Comparison of ENCODE assay signal across 34 cellular contexts in the genomic region with DNA sequence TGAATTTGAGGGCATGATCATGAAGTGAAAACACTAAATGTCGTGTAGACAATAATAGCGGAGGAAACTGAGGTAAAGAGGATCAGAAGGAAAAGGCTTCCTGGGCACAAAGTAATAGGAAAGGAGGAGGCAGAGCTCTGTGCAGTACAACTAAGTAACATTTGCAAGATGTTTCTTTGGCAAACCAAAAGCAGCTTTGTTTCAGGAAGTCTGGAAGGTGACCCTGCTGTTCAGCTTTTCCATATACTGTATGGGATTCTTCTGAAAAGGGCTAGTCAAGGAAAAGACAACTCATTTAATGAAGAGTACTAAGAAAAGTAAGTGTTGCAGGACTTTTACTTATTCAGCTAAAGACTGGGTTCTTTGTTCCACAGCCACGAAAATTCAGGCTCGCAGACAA.
"Had no signal": no experiment of that assay in that cellular context is flagged by ENCODE, and none has a peak within 500 bp of the region (broad histone marks: within the 10 kb centered on the region; RNA-seq: fewer than 3 reads in every experiment).

No MANE protein-coding gene starts in this region.

- H3K9me3 ChIP-seq: adrenal gland, gastrocnemius medialis had no signal

- H3K27ac ChIP-seq: adrenal gland, body of pancreas, esophagus muscularis mucosa, foreskin keratinocyte, gastrocnemius medialis had no signal

- H3K27me3 Mint-ChIP-seq: activated CD4-positive, alpha-beta memory T cell treated with anti-CD3 and anti-CD28 coated beads for 36 hours; activated CD4-positive, alpha-beta T cell treated with anti-CD3 and anti-CD28 coated beads for 36 hours; activated CD4-positive, alpha-beta T cell treated with anti-CD3 and anti-CD28 coated beads, Interleukin-2, amount 10 ng/mL, durations not matched to agents 24 days and 14 days; activated CD8-positive, alpha-beta memory T cell treated with anti-CD3 and anti-CD28 coated beads, Interleukin-2, amount 10 ng/mL, durations not matched to agents 7 days and 5 days; activated naive CD4-positive, alpha-beta T cell treated with anti-CD3 and anti-CD28 coated beads, Interleukin-2, amount 50 U/mL, for 24 hours; activated naive CD8-positive, alpha-beta T cell treated with anti-CD3 and anti-CD28 coated beads for 36 hours; activated naive CD8-positive, alpha-beta T cell treated with anti-CD3 and anti-CD28 coated beads, Interleukin-2, amount 50 U/mL, for 24 hours; T-helper 17 cell had no signal

- DNase-seq: activated CD4-positive, alpha-beta memory T cell treated with anti-CD3 and anti-CD28 coated beads for 36 hours; activated CD4-positive, alpha-beta T cell treated with anti-CD3 and anti-CD28 coated beads for 36 hours; activated CD4-positive, alpha-beta T cell treated with anti-CD3 and anti-CD28 coated beads, Interleukin-2, amount 10 ng/mL, durations not matched to agents 24 days and 14 days; activated CD4-positive, CD25-positive, alpha-beta regulatory T cell; activated CD4-positive, CD25-positive, alpha-beta regulatory T cell treated with anti-CD3 and anti-CD28 coated beads, Interleukin-2, amount 50 U/mL, for 72 hours; activated CD8-positive, alpha-beta memory T cell treated with anti-CD3 and anti-CD28 coated beads, Interleukin-2, amount 10 ng/mL, durations not matched to agents 7 days and 5 days; activated CD8-positive, alpha-beta memory T cell treated with anti-CD3 and anti-CD28 coated beads, Interleukin-2, amount 50 U/mL, for 4 hours; activated CD8-positive, alpha-beta T cell treated with anti-CD3 and anti-CD28 coated beads, Interleukin-2, amount 10 ng/mL, durations not matched to agents 7 days and 5 days; activated effector memory CD4-positive, alpha-beta T cell treated with anti-CD3 and anti-CD28 coated beads, Interleukin-2, amount 50 U/mL, for 16 hours; activated naive CD4-positive, alpha-beta T cell treated with anti-CD3 and anti-CD28 coated beads for 36 hours; activated naive CD8-positive, alpha-beta T cell treated with anti-CD3 and anti-CD28 coated beads for 36 hours; activated naive CD8-positive, alpha-beta T cell treated with anti-CD3 and anti-CD28 coated beads, Interleukin-2, amount 50 U/mL, for 24 hours; activated T-cell treated with anti-CD3 and anti-CD28 coated beads, Interleukin-2, amount 50 U/mL, for 1 hour; activated T-cell treated with anti-CD3 and anti-CD28 coated beads, Interleukin-2, amount 50 U/mL, for 48 hours; adrenal gland; amygdala; aorta; body of pancreas; caudate nucleus; cortex of kidney; effector CD8-positive, alpha-beta T cell; erythroblast; foreskin keratinocyte; gastrocnemius medialis; T-helper 1 cell; T-helper 17 cell; T1000 had no signal

- H3K27me3 ChIP-seq: adrenal gland, body of pancreas, esophagus muscularis mucosa, foreskin keratinocyte, gastrocnemius medialis had no signal

- FAIRE-seq: colon, endometrium had no signal

- H3K4me1 ChIP-seq: adrenal gland, body of pancreas, esophagus muscularis mucosa, foreskin keratinocyte, gastrocnemius medialis had no signal

- H3K9me3 Mint-ChIP-seq: activated naive CD4-positive, alpha-beta T cell treated with anti-CD3 and anti-CD28 coated beads for 36 hours; activated naive CD4-positive, alpha-beta T cell treated with anti-CD3 and anti-CD28 coated beads, Interleukin-2, amount 50 U/mL, for 24 hours had no signal

- H3K4me3 ChIP-seq: adrenal gland, body of pancreas, esophagus muscularis mucosa, gastrocnemius medialis had no signal

- H3K4me1 Mint-ChIP-seq: activated CD4-positive, alpha-beta T cell treated with anti-CD3 and anti-CD28 coated beads for 36 hours; activated CD4-positive, alpha-beta T cell treated with anti-CD3 and anti-CD28 coated beads, Interleukin-2, amount 10 ng/mL, durations not matched to agents 24 days and 14 days; activated CD8-positive, alpha-beta memory T cell treated with anti-CD3 and anti-CD28 coated beads, Interleukin-2, amount 10 ng/mL, durations not matched to agents 7 days and 5 days; activated naive CD4-positive, alpha-beta T cell treated with anti-CD3 and anti-CD28 coated beads, Interleukin-2, amount 50 U/mL, for 24 hours; activated naive CD8-positive, alpha-beta T cell treated with anti-CD3 and anti-CD28 coated beads for 36 hours; activated naive CD8-positive, alpha-beta T cell treated with anti-CD3 and anti-CD28 coated beads, Interleukin-2, amount 50 U/mL, for 24 hours; T-helper 17 cell had no signal

- H3K4me3 Mint-ChIP-seq: activated CD4-positive, alpha-beta memory T cell treated with anti-CD3 and anti-CD28 coated beads for 36 hours; activated CD4-positive, alpha-beta T cell treated with anti-CD3 and anti-CD28 coated beads for 36 hours; activated CD4-positive, alpha-beta T cell treated with anti-CD3 and anti-CD28 coated beads, Interleukin-2, amount 10 ng/mL, durations not matched to agents 24 days and 14 days; activated CD8-positive, alpha-beta memory T cell treated with anti-CD3 and anti-CD28 coated beads, Interleukin-2, amount 10 ng/mL, durations not matched to agents 7 days and 5 days; activated CD8-positive, alpha-beta T cell treated with anti-CD3 and anti-CD28 coated beads, Interleukin-2, amount 10 ng/mL, durations not matched to agents 7 days and 5 days; activated naive CD4-positive, alpha-beta T cell treated with anti-CD3 and anti-CD28 coated beads for 36 hours; activated naive CD4-positive, alpha-beta T cell treated with anti-CD3 and anti-CD28 coated beads, Interleukin-2, amount 50 U/mL, for 24 hours; activated naive CD8-positive, alpha-beta T cell treated with anti-CD3 and anti-CD28 coated beads for 36 hours; activated naive CD8-positive, alpha-beta T cell treated with anti-CD3 and anti-CD28 coated beads, Interleukin-2, amount 50 U/mL, for 24 hours; activated T-helper 1 cell treated with anti-CD3 and anti-CD28 coated beads, Interleukin-12 subunit alpha, Interleukin-12 subunit beta, Interleukin-2, Interleukin-4 antibody, amounts not matched to agents 30 ng/mL and 10 ng/mL and 1 ng/mL, durations not matched to agents 14 hours and 24 hours and 36 hours; T-helper 17 cell; T-helper 2 cell treated with Interferon-gamma antibody and Interleukin-4, amounts not matched to agents 5 μg/mL and 100 μg/mL, for 36 hours had no signal

- H3K27ac Mint-ChIP-seq: activated CD4-positive, alpha-beta memory T cell treated with anti-CD3 and anti-CD28 coated beads for 36 hours; activated CD4-positive, alpha-beta T cell treated with anti-CD3 and anti-CD28 coated beads for 36 hours; activated CD4-positive, alpha-beta T cell treated with anti-CD3 and anti-CD28 coated beads, Interleukin-2, amount 10 ng/mL, durations not matched to agents 24 days and 14 days; activated CD8-positive, alpha-beta memory T cell treated with anti-CD3 and anti-CD28 coated beads, Interleukin-2, amount 10 ng/mL, durations not matched to agents 7 days and 5 days; activated CD8-positive, alpha-beta T cell treated with anti-CD3 and anti-CD28 coated beads, Interleukin-2, amount 10 ng/mL, durations not matched to agents 7 days and 5 days; activated naive CD4-positive, alpha-beta T cell treated with anti-CD3 and anti-CD28 coated beads for 36 hours; activated naive CD4-positive, alpha-beta T cell treated with anti-CD3 and anti-CD28 coated beads, Interleukin-2, amount 50 U/mL, for 24 hours; activated naive CD8-positive, alpha-beta T cell treated with anti-CD3 and anti-CD28 coated beads for 36 hours; activated naive CD8-positive, alpha-beta T cell treated with anti-CD3 and anti-CD28 coated beads, Interleukin-2, amount 50 U/mL, for 24 hours; activated T-helper 1 cell treated with anti-CD3 and anti-CD28 coated beads, Interleukin-12 subunit alpha, Interleukin-12 subunit beta, Interleukin-2, Interleukin-4 antibody, amounts not matched to agents 30 ng/mL and 10 ng/mL and 1 ng/mL, durations not matched to agents 14 hours and 24 hours and 36 hours; activated T-helper 2 cell treated with anti-CD3 and anti-CD28 coated beads, Interferon-gamma antibody, Interleukin-2, Interleukin-4, amounts not matched to agents 10 μg/mL and 5 μg/mL and 100 μg/mL, durations not matched to agents 14 hours and 24 hours and 36 hours; T-helper 17 cell; T-helper 2 cell treated with Interferon-gamma antibody and Interleukin-4, amounts not matched to agents 5 μg/mL and 100 μg/mL, for 36 hours had no signal

- H3K36me3 ChIP-seq: adrenal gland, esophagus muscularis mucosa, gastrocnemius medialis had no signal

- H3K36me3 Mint-ChIP-seq: activated CD4-positive, alpha-beta memory T cell treated with anti-CD3 and anti-CD28 coated beads for 36 hours; activated CD8-positive, alpha-beta memory T cell treated with anti-CD3 and anti-CD28 coated beads, Interleukin-2, amount 10 ng/mL, durations not matched to agents 7 days and 5 days; activated naive CD4-positive, alpha-beta T cell treated with anti-CD3 and anti-CD28 coated beads, Interleukin-2, amount 50 U/mL, for 24 hours; activated naive CD8-positive, alpha-beta T cell treated with anti-CD3 and anti-CD28 coated beads for 36 hours had no signal
